Comparison of ENCODE assay signal across 1 cellular context in genomic region chr6:6614965-6615304, GRCh38.
TF ChIP-seq lines count a peak whose summit lies in the region.

No MANE protein-coding gene starts in this region.

TF ChIP-seq in GM23338, 12 proteins besides CTCF, POLR2A, EP300 and RAD21 (continued from another document):
- TF ChIP-seq ZNF462 (CRISPR knock-in tag; IDR thresholded peaks at IDR 0.05) = no peak
- TF ChIP-seq ZNF331 (CRISPR knock-in tag; IDR thresholded peaks at IDR 0.05; ENCODE audit: low read depth) = no peak
- no peak for TF ChIP-seq JUNB (IDR thresholded peaks at IDR 0.05; ENCODE audit: unreplicated experiment)
- no peak for TF ChIP-seq REST (IDR thresholded peaks at IDR 0.05; ENCODE audit: unreplicated experiment)
- no peak for TF ChIP-seq ETS1 (IDR thresholded peaks at IDR 0.05)
- TF ChIP-seq ZNF114 (CRISPR knock-in tag; IDR thresholded peaks at IDR 0.05) = no peak
- TF ChIP-seq EZH2phosphoT487 (IDR thresholded peaks at IDR 0.05; ENCODE audit: unreplicated experiment) = no peak
- TF ChIP-seq STAT1 (IDR thresholded peaks at IDR 0.05; ENCODE audit: unreplicated experiment) = no peak
- TF ChIP-seq CREB1 (CRISPR knock-in tag; IDR thresholded peaks at IDR 0.05; ENCODE audit: low read depth) = no peak
